Comparison of ENCODE assay signal across 1 cellular context in the genomic region with DNA sequence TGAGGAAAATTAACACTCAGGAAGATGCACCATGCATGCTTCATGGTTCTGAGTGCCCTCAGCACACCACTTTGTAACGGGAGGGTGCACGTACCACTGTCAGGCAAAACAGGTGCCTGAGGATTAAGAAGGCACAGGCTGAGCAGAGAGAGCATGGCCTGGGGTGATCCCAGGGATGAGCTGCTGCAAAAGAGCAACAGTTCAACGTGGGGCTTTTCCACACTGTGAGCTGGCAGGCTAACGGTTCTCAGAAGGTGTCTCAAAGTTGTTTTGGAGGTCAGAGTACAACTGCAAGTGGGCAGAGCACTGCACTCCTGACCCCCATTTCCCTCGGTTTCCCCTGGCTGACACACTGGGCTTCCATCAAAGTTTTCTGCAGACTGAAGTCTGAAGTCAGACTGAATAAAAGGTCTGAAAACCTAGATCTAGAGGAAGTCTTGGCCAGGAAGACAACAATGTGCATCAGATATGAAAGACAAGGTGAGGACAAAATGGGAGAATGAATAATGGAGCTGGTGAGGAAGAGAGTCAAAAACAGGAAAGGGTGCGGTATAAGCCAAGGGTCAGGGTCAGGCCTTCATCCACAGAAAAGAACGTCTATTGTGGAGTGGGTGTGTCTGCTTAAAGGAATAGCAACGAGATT.
TF ChIP-seq lines count a peak whose summit lies in the region.

No MANE protein-coding gene starts in this region.

TF ChIP-seq in HCT116, 20 proteins besides CTCF, POLR2A, EP300 and RAD21 (continued from another document):
- no peak for TF ChIP-seq SIN3A (IDR thresholded peaks at IDR 0.05; ENCODE audit: low read depth)
- no peak for TF ChIP-seq CBX3 (IDR thresholded peaks at IDR 0.05; ENCODE audit: low read depth)
- no peak for TF ChIP-seq YY1 (IDR thresholded peaks at IDR 0.05; ENCODE audit: extremely low read depth, insufficient replicate concordance, low read depth, low read length)
- TF ChIP-seq MAX (IDR thresholded peaks at IDR 0.05), result no peak
- TF ChIP-seq POLR2AphosphoS5 (IDR thresholded peaks at IDR 0.05; ENCODE audit: low read depth, low read length), result no peak
- no peak for TF ChIP-seq ATF3 (IDR thresholded peaks at IDR 0.05)
- TF ChIP-seq EZH2 (IDR thresholded peaks at IDR 0.05), result no peak
- TF ChIP-seq CEBPB (IDR thresholded peaks at IDR 0.05; ENCODE audit: low read depth), result no peak
